28 cellular contexts compared by ENCODE assay signal in the genomic region with DNA sequence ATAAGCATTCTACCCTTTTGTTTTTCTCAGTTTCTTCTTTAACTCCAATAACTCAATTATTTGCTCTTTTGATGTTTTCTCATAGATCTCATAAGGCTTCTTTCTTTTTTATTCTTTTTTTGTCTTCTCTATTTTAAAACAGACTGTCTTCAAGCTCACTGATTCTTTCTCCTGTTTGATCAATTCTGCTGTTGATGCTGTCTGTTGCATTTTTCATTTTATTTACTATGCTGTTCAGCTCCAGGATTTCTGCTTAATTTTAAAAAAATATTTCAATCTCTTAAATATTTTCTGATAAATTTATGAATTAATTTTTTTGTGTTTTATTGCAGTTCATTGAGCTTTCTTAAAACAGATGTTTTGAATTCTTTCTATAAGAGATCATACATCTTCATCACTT. TPM values are rescaled to one million over a fixed set of nuclear protein-coding genes. Genes with fewer than 3 reads are reported as not detected.
"Had no signal": no experiment of that assay in that cellular context is flagged by ENCODE, and none has a peak within 500 bp of the region (broad histone marks: within the 10 kb centered on the region; RNA-seq: fewer than 3 reads in every experiment).

No MANE protein-coding gene starts in this region.

- H3K27me3 ChIP-seq: stomach, suprapubic skin, testis, thyroid gland, tibial artery, tibial nerve, transverse colon, upper lobe of left lung, upper lobe of right lung, uterus, vagina had no signal

- H3K4me3 ChIP-seq: stomach, suprapubic skin, testis, thoracic aorta, thyroid gland, tibial artery, tibial nerve, transverse colon, upper lobe of left lung, upper lobe of right lung, uterus, vagina had no signal

- ATAC-seq: stimulated activated effector memory CD8-positive, alpha-beta T cell treated with anti-CD3 and anti-CD28 coated beads, Interleukin-12 subunit alpha, Interleukin-12 subunit beta, amount 100 ng/mL, for 72 hours; stimulated activated memory B cell treated with anti-CD40 and anti-IgM and Interleukin-4, amounts not matched to agents 10 μg/mL and 1 μg/mL and 100 μg/mL, for 72 hours; stimulated activated naive B cell treated with anti-CD40 and anti-IgM and Interleukin-4, amounts not matched to agents 10 μg/mL and 1 μg/mL and 100 μg/mL, for 72 hours; stimulated activated naive CD8-positive, alpha-beta T cell treated with anti-CD3 and anti-CD28 coated beads, Interleukin-15, amount 100 ng/mL, for 72 hours; stimulated activated naive CD8-positive, alpha-beta T cell treated with anti-CD3 and anti-CD28 coated beads, Interleukin-15, Interleukin-2, amounts not matched to agents 100 U/mL and 50 U/mL, for 24 hours; upper lobe of right lung had no signal

- H3K27ac ChIP-seq: stomach, suprapubic skin, testis, thoracic aorta, thyroid gland, tibial artery, tibial nerve, transverse colon, upper lobe of left lung, upper lobe of right lung, uterus, vagina had no signal

- H3K9me3 ChIP-seq: suprapubic skin, testis, thoracic aorta, thyroid gland, upper lobe of right lung, vagina had no signal

- H3K36me3 ChIP-seq: stomach, suprapubic skin, thoracic aorta, thyroid gland, tibial artery, tibial nerve, transverse colon, upper lobe of left lung, upper lobe of right lung, uterus, vagina had no signal

- FAIRE-seq: urothelium cell line had no signal

- H3K4me1 ChIP-seq: stomach, suprapubic skin, testis, thyroid gland, tibial artery, tibial nerve, transverse colon, upper lobe of left lung, upper lobe of right lung, uterus, vagina had no signal

- DNase-seq: stimulated activated CD4-positive, alpha-beta T cell treated with anti-CD3 and anti-CD28 coated beads, Interleukin-2, amount 100 ng/mL, for 48 hours; stimulated activated CD4-positive, alpha-beta T cell treated with anti-CD3 and anti-CD28 coated beads, Interleukin-4, amount 100 ng/mL, for 1 hour; stimulated activated CD4-positive, alpha-beta T cell treated with anti-CD3 and anti-CD28 coated beads, Interleukin-4, amount 100 ng/mL, for 24 hours; stimulated activated CD4-positive, alpha-beta T cell treated with anti-CD3 and anti-CD28 coated beads, Interleukin-4, amount 100 ng/mL, for 4 hours; stimulated activated CD8-positive, alpha-beta memory T cell treated with anti-CD3 and anti-CD28 coated beads, Interleukin-4, amount 100 ng/mL, for 48 hours; stimulated activated naive B cell treated with anti-CD40 and anti-IgM and Interleukin-4, amounts not matched to agents 10 μg/mL and 1 μg/mL and 100 μg/mL, for 72 hours; stimulated activated naive CD4-positive, alpha-beta T cell; stimulated activated naive CD4-positive, alpha-beta T cell treated with Interleukin-2 at 50 U/mL for 16 hours; stimulated activated naive CD8-positive, alpha-beta T cell treated with anti-CD3 and anti-CD28 coated beads, Interleukin-15, amount 100 ng/mL, for 72 hours; stimulated activated naive CD8-positive, alpha-beta T cell treated with anti-CD3 and anti-CD28 coated beads, Interleukin-15, Interleukin-2, amounts not matched to agents 100 U/mL and 50 U/mL, for 24 hours; stomach; substantia nigra; testis; thyroid gland; tibial artery; transverse colon; trophoblast cell; upper lobe of left lung; upper lobe of right lung; uterus had no signal

RNA-seq across cellular contexts. Expression of a gene that starts 48.1 kb away (rescaled TPM):
- total RNA-seq: subcutaneous adipose tissue, suprapubic skin, upper lobe of right lung had no signal
